ENCODE assay signal across 15 cellular contexts in the genomic region with DNA sequence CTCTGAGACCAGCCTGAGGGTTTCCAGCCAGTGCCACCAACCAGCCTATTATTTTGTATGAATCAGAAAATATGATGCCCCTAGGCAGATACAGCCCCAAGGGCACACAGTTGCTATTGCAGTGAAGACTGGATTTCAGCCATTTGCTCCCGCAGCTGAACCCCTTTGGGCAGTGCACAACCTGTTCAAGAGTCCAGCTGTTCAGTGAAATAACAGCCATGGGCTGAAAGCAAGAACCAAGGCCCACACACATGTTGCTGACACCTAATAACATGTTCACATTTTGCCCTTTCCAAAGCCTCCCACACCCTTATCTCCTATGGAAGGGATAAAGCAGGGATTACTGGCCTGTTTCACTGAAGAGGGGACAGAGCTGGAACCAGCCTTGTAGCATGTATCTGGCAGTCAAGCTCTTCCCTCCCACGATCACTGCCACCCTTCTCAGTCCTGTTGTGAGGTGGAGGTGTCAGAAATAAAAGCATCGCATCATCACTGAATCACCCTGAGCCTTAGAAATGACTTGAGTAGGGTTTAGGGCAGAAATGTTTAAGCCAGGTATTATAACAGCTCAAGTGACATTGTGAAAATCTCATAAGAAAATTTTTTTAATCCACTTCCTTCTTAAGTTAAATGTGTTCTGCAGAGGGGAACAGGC.
"Had no signal": no experiment of that assay in that cellular context is flagged by ENCODE, and none has a peak within 500 bp of the region (broad histone marks: within the 10 kb centered on the region; RNA-seq: fewer than 3 reads in every experiment).

No MANE protein-coding gene starts in this region.

- H3K36me3 ChIP-seq: colonic mucosa, left ventricle myocardium inferior, sigmoid colon, spleen, tibial nerve had no signal

- DNase-seq: activated CD4-positive, alpha-beta T cell treated with anti-CD3 and anti-CD28 coated beads, Interleukin-2, amount 10 ng/mL, durations not matched to agents 24 days and 14 days; activated gamma-delta T cell; activated T-cell treated with anti-CD3 and anti-CD28 coated beads, Interleukin-2, amount 50 U/mL, for 4 hours; colonic mucosa; foreskin fibroblast; hypothalamus; left ventricle myocardium inferior; mucosa of descending colon; naive thymus-derived CD4-positive, alpha-beta T cell; sigmoid colon; spleen; substantia nigra; T-helper 17 cell had no signal

- H3K4me3 ChIP-seq: colonic mucosa, left ventricle myocardium inferior, mucosa of descending colon, sigmoid colon, spleen, tibial nerve had no signal

- H3K36me3 Mint-ChIP-seq: activated CD8-positive, alpha-beta memory T cell treated with anti-CD3 and anti-CD28 coated beads, Interleukin-2, amount 10 ng/mL, durations not matched to agents 7 days and 5 days; naive thymus-derived CD4-positive, alpha-beta T cell had no signal

- H3K4me3 Mint-ChIP-seq: activated CD4-positive, alpha-beta T cell treated with anti-CD3 and anti-CD28 coated beads, Interleukin-2, amount 10 ng/mL, durations not matched to agents 24 days and 14 days; activated CD8-positive, alpha-beta memory T cell treated with anti-CD3 and anti-CD28 coated beads, Interleukin-2, amount 10 ng/mL, durations not matched to agents 7 days and 5 days; activated T-cell treated with anti-CD3 and anti-CD28 coated beads, Interleukin-2, amount 50 U/mL, for 4 hours; naive thymus-derived CD4-positive, alpha-beta T cell; T-helper 17 cell had no signal

- H3K27me3 ChIP-seq: colonic mucosa, sigmoid colon, spleen, tibial nerve had no signal

- H3K9me3 Mint-ChIP-seq: activated CD4-positive, alpha-beta T cell treated with anti-CD3 and anti-CD28 coated beads, Interleukin-2, amount 10 ng/mL, durations not matched to agents 24 days and 14 days; activated T-cell treated with anti-CD3 and anti-CD28 coated beads, Interleukin-2, amount 50 U/mL, for 4 hours had no signal

- ATAC-seq: activated CD8-positive, alpha-beta memory T cell treated with anti-CD3 and anti-CD28 coated beads, Interleukin-2, amount 10 ng/mL, durations not matched to agents 7 days and 5 days; mucosa of descending colon; naive thymus-derived CD4-positive, alpha-beta T cell; T-helper 17 cell had no signal

- H3K27me3 Mint-ChIP-seq: activated CD4-positive, alpha-beta T cell treated with anti-CD3 and anti-CD28 coated beads, Interleukin-2, amount 10 ng/mL, durations not matched to agents 24 days and 14 days had no signal

- H3K27ac Mint-ChIP-seq: activated CD4-positive, alpha-beta T cell treated with anti-CD3 and anti-CD28 coated beads, Interleukin-2, amount 10 ng/mL, durations not matched to agents 24 days and 14 days; activated CD8-positive, alpha-beta memory T cell treated with anti-CD3 and anti-CD28 coated beads, Interleukin-2, amount 10 ng/mL, durations not matched to agents 7 days and 5 days; T-helper 17 cell had no signal

- H3K4me1 Mint-ChIP-seq: activated CD4-positive, alpha-beta T cell treated with anti-CD3 and anti-CD28 coated beads, Interleukin-2, amount 10 ng/mL, durations not matched to agents 24 days and 14 days; activated CD8-positive, alpha-beta memory T cell treated with anti-CD3 and anti-CD28 coated beads, Interleukin-2, amount 10 ng/mL, durations not matched to agents 7 days and 5 days; naive thymus-derived CD4-positive, alpha-beta T cell; T-helper 17 cell had no signal
